14 cellular contexts compared by ENCODE assay signal in genomic region chr5:380701-381309, GRCh38. TPM values are rescaled to one million over a fixed set of nuclear protein-coding genes. Genes with fewer than 3 reads are reported as not detected.
DNase-seq lines count a peak whose midpoint lies in the region; ATAC-seq and TF ChIP-seq lines count a peak whose summit lies in the region.
"Had no signal": no experiment of that assay in that cellular context is flagged by ENCODE, and none has a peak within 500 bp of the region (broad histone marks: within the 10 kb centered on the region; RNA-seq: fewer than 3 reads in every experiment).

No MANE protein-coding gene starts in this region.

- ATAC-seq in stimulated activated effector memory CD8-positive, alpha-beta T cell treated with anti-CD3 and anti-CD28 coated beads, Interleukin-12 subunit alpha, Interleukin-12 subunit beta, amount 100 ng/mL, for 72 hours: no peak
- ATAC-seq in foreskin keratinocyte: no peak
- ATAC-seq: sciatic nerve had no signal

- TF ChIP-seq CTCF in foreskin keratinocyte (conservative IDR thresholded peaks at IDR 0.05): no peak

- H3K4me1 Mint-ChIP-seq in stimulated activated effector memory CD8-positive, alpha-beta T cell treated with anti-CD3 and anti-CD28 coated beads, Interleukin-12 subunit alpha, Interleukin-12 subunit beta, amount 100 ng/mL, for 72 hours: peaks cover 54% of the 10 kb centered on the region
- H3K4me1 Mint-ChIP-seq: immature natural killer cell had no signal

- peaks cover 12% of the 10 kb centered on the region for H3K9me3 Mint-ChIP-seq in stimulated activated effector memory CD8-positive, alpha-beta T cell treated with anti-CD3 and anti-CD28 coated beads, Interleukin-12 subunit alpha, Interleukin-12 subunit beta, amount 100 ng/mL, for 72 hours

- H3K4me3 Mint-ChIP-seq in stimulated activated effector memory CD8-positive, alpha-beta T cell treated with anti-CD3 and anti-CD28 coated beads, Interleukin-12 subunit alpha, Interleukin-12 subunit beta, amount 100 ng/mL, for 72 hours: no peak overlapping the region
- H3K4me3 Mint-ChIP-seq: immature natural killer cell had no signal

- H3K27ac ChIP-seq in foreskin keratinocyte: no peak overlapping the region
- H3K27ac ChIP-seq: epithelial cell of prostate, vagina had no signal

- peaks cover 21% of the 10 kb centered on the region for H3K27me3 ChIP-seq in foreskin keratinocyte
- H3K27me3 ChIP-seq: vagina had no signal

- H3K27ac Mint-ChIP-seq in stimulated activated effector memory CD8-positive, alpha-beta T cell treated with anti-CD3 and anti-CD28 coated beads, Interleukin-12 subunit alpha, Interleukin-12 subunit beta, amount 100 ng/mL, for 72 hours: peak overlapping the region; percentile 48
- H3K27ac Mint-ChIP-seq: immature natural killer cell had no signal

- peaks cover 67% of the 10 kb centered on the region for H3K36me3 Mint-ChIP-seq in stimulated activated effector memory CD8-positive, alpha-beta T cell treated with anti-CD3 and anti-CD28 coated beads, Interleukin-12 subunit alpha, Interleukin-12 subunit beta, amount 100 ng/mL, for 72 hours

- DNase-seq in activated T-cell treated with anti-CD3 and anti-CD28 coated beads, Interleukin-2, amount 50 U/mL, for 1 hour: peak; percentile 2
- DNase-seq in activated T-cell treated with anti-CD3 and anti-CD28 coated beads for 4 hours: no peak
- DNase-seq in SKM-1 treated with dmso at 0.1 percent for 144 hours (lab: John Stamatoyannopoulos, UW; ENCODE audit: unreplicated experiment): peak; percentile 26
- DNase-seq in fibroblast of gingiva (ENCODE audit: low read depth): peak; percentile 68
- peak in 1 of 2 donors; percentile 41 for DNase-seq in stimulated activated effector memory CD8-positive, alpha-beta T cell treated with anti-CD3 and anti-CD28 coated beads, Interleukin-12 subunit alpha, Interleukin-12 subunit beta, amount 100 ng/mL, for 72 hours (ENCODE audit: low spot score in 2 of 2)
- DNase-seq in foreskin keratinocyte: no peak
- DNase-seq in NCI-H2171 (lab: John Stamatoyannopoulos, UW): no peak
- no peak for DNase-seq in effector CD4-positive, alpha-beta T cell
- DNase-seq: immature natural killer cell, NCI-H1436, NCI-H69 had no signal

- no peaks in the 10 kb centered on the region for H3K4me1 ChIP-seq in foreskin keratinocyte
- H3K4me1 ChIP-seq: vagina had no signal

RNA-seq across cellular contexts. Expression of gene AHRR, which starts 59.3 kb away (rescaled TPM):
- 0.18 and 0.31 TPM in 2 replicates for total RNA-seq in foreskin keratinocyte
- polyA plus RNA-seq in foreskin keratinocyte: 0.06 and 0.07 TPM in 2 replicates

Comparison
In these comparisons a context has a peak if more than half of its experiments do, and no peak if none do; other contexts are left out.
1. DNase-seq: peak in activated T-cell treated with anti-CD3 and anti-CD28 coated beads, Interleukin-2, amount 50 U/mL, for 1 hour (single experiment), SKM-1 treated with dmso at 0.1 percent for 144 hours (single experiment) and fibroblast of gingiva (single experiment); none in activated T-cell treated with anti-CD3 and anti-CD28 coated beads for 4 hours (single experiment), foreskin keratinocyte (0 of 2), NCI-H2171 (single experiment) and effector CD4-positive, alpha-beta T cell (single experiment).